9 cellular contexts compared by ENCODE assay signal in the genomic region with DNA sequence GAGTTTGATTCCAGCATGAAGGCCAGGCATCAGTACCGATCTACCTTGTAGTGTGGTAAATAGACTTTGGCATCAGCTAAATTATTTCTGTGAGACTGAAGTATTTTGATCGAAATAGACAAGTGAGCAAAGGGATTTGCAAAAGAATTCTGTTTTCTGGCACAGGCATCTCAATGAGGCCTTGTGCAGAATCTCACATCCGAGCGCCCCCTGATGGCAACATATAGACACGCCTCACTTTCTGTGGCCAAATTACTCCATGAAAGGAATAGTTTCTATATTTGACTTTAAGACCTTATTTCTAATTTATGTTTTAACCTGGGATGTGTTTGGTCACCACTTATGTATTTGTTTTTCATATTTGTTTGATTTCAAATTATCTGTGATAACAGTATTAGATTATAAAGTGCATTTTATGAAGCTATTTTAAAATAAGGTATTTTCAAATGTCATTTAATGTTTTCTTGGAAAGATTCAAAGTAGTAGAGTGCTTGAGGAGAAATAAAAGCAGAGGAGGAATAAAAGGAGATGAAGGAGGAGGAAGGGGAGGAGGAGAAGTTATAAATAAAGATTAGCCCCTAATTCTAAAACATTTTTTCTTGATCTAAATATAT.
DNase-seq lines count a peak whose midpoint lies in the region; ATAC-seq, FAIRE-seq and TF ChIP-seq lines count a peak whose summit lies in the region.
"Had no signal": no experiment of that assay in that cellular context is flagged by ENCODE, and none has a peak within 500 bp of the region (broad histone marks: within the 10 kb centered on the region; RNA-seq: fewer than 3 reads in every experiment).

No MANE protein-coding gene starts in this region.

- DNase-seq in AG20443 (ENCODE audit: low spot score) (peak; percentile 51), NCI-H446 treated with DMSO at 0.1 percent for 48 hours (lab: John Stamatoyannopoulos, UW) (peak; percentile 17), H1 (ENCODE audit: low read depth in 1 of 2, low spot score in 2 of 2) (peak in 1 of 2 experiments; percentile 63), osteoblast (ENCODE audit: insufficient read length, low spot score, missing footprints) (no peak)

- no peak overlapping the region for H2BK120ac ChIP-seq in H1 (replicated peaks; ENCODE audit: low read depth, low read length)

- H3K79me2 ChIP-seq in H1 (ENCODE audit: control insufficient read depth in 1 of 2, insufficient read depth in 2 of 2, low read length in 2 of 2) (no peaks in the 10 kb centered on the region), osteoblast (ENCODE audit: insufficient read depth, low read length) (no peaks in the 10 kb centered on the region)

- TF ChIP-seq RAD21 in H1 (IDR thresholded peaks at IDR 0.05 in 1 of 2, conservative IDR thresholded peaks at IDR 0.05 in 1 of 2; ENCODE audit: low read depth in 2 of 2, low read length in 2 of 2), result peak; percentile 63 to 74

- no peaks in the 10 kb centered on the region for H3K36me3 ChIP-seq in H1 (ENCODE audit: control insufficient read depth in 2 of 4, insufficient read depth in 4 of 4, low read length in 3 of 4)
- H3K36me3 ChIP-seq in osteoblast (ENCODE audit: insufficient read depth, low read length), result no peaks in the 10 kb centered on the region

- H2BK5ac ChIP-seq in H1 (ENCODE audit: low read depth, low read length), result no peak overlapping the region

- H4K20me1 ChIP-seq in H1 (replicated peaks in 1 of 2; ENCODE audit: control insufficient read depth in 1 of 2, insufficient read depth in 2 of 2, low read length in 2 of 2) (no peaks in the 10 kb centered on the region), osteoblast (ENCODE audit: insufficient read depth, low read length) (no peaks in the 10 kb centered on the region)

- FAIRE-seq in H1 (lab: Jason Lieb, UNC), result peak; percentile 68

- H3K4me2 ChIP-seq in H1 (ENCODE audit: insufficient read depth in 1 of 2, low read depth in 2 of 2, low read length in 2 of 2) (no peak overlapping the region), osteoblast (ENCODE audit: insufficient read depth, low read length) (no peak overlapping the region)

- peak; percentile 63 for TF ChIP-seq CTCF in GM12872 (IDR thresholded peaks at IDR 0.05; ENCODE audit: insufficient read depth, low read depth, low read length)
- TF ChIP-seq CTCF in H1 (IDR thresholded peaks at IDR 0.05; ENCODE audit: control extremely low read depth in 1 of 3, insufficient read depth in 1 of 3, low read depth in 1 of 3, low read length in 3 of 3), result peak; percentile 61 to 73 (median 69)
- peak; percentile 71 for TF ChIP-seq CTCF in osteoblast (IDR thresholded peaks at IDR 0.05; ENCODE audit: extremely low read depth, low read depth, low read length)

- no peak overlapping the region for H2BK12ac ChIP-seq in H1 (ENCODE audit: low read depth, low read length)

- H3K4me1 ChIP-seq in H1 (replicated peaks in 1 of 4; ENCODE audit: control insufficient read depth in 3 of 4, insufficient read depth in 4 of 4, low read length in 3 of 4), result peaks cover 0 to 5% (median 3%) of the 10 kb centered on the region in 4 experiments; a peak in 2 of 7 replicates
- H3K4me1 ChIP-seq in osteoblast (ENCODE audit: insufficient read depth, low read length), result no peaks in the 10 kb centered on the region

- H4K91ac ChIP-seq in H1 (replicated peaks; ENCODE audit: insufficient read length, low read length), result no peak overlapping the region

- no peaks in the 10 kb centered on the region for H3K79me1 ChIP-seq in H1 (ENCODE audit: low read depth, low read length)

- no peak overlapping the region for H2BK20ac ChIP-seq in H1 (ENCODE audit: low read length)

- no peak overlapping the region for H3K9ac ChIP-seq in H1 (replicated peaks in 1 of 4; ENCODE audit: extremely low read depth in 1 of 4, low read depth in 3 of 4, low read length in 3 of 4)

- H3K4me3 ChIP-seq in H1 (ENCODE audit: extremely low read depth in 1 of 4, insufficient read depth in 2 of 4, low read depth in 3 of 4, low read length in 4 of 4) (no peak overlapping the region), osteoblast (ENCODE audit: insufficient read depth, low read length) (no peak overlapping the region)

- H4K5ac ChIP-seq in H1 (ENCODE audit: insufficient read length, low read depth, low read length), result no peak overlapping the region

- no peaks in the 10 kb centered on the region for H3K23me2 ChIP-seq in H1 (ENCODE audit: low read depth, low read length)

- no peak for TF ChIP-seq POLR2A in H1 (IDR thresholded peaks at IDR 0.05; ENCODE audit: control extremely low read depth in 1 of 2, low read depth in 2 of 2, low read length in 2 of 2)

- no peak overlapping the region; the same call in 1 of the 2 replicates for H3K18ac ChIP-seq in H1 (ENCODE audit: extremely low read depth, low read length)

- CTCF ChIA-PET in H1 (lab: Charles Lee; ENCODE audit: partially characterized antibody), result interaction anchor here (0.6 to 4.9 kb wide), 34 partner anchors 9 to 738 kb away, joined by 3 to 45 read pairs (median 5); no protein-coding TSS in a partner anchor

- no peak overlapping the region for H3K23ac ChIP-seq in H1 (ENCODE audit: insufficient read length)

- no peak overlapping the region for H2BK15ac ChIP-seq in H1 (ENCODE audit: low read length)

- POLR2A ChIA-PET in H1 (lab: Charles Lee; ENCODE audit: partially characterized antibody), result no interaction called here

- peak overlapping the region; percentile 99 for H2AFZ ChIP-seq in H1 (ENCODE audit: low read length)
- H2AFZ ChIP-seq in osteoblast (ENCODE audit: low read length), result no peak overlapping the region

- 10% methylated on average over 5 of the region's 5 CpGs; no CpG with 5 or more reads in 1 of the 2 experiments for WGBS in H1 (ENCODE audit: extremely low coverage in 1 of 2, insufficient coverage in 1 of 2, insufficient read length in 1 of 2, insufficient replicate concordance in 2 of 2, low coverage in 1 of 2, low lambda C conversion rate in 2 of 2, missing lambda C conversion rate in 1 of 2), 2 experiments

- no peak overlapping the region for H3K14ac ChIP-seq in H1 (ENCODE audit: insufficient read length)

- H3K27ac ChIP-seq in H1 (ENCODE audit: low read depth, low read length) (no peak overlapping the region), osteoblast (ENCODE audit: low read depth, low read length) (no peak overlapping the region)

- no peak overlapping the region for H3K56ac ChIP-seq in H1 (replicated peaks; ENCODE audit: insufficient read length, low read depth, low read length)

- ATAC-seq in HG03571 (IDR thresholded peaks at IDR 0.05; ENCODE audit: unreplicated experiment) (no peak), GM19467 (IDR thresholded peaks at IDR 0.05; ENCODE audit: unreplicated experiment) (no peak), HG02884 (IDR thresholded peaks at IDR 0.05; ENCODE audit: unreplicated experiment) (no peak)
- ATAC-seq: left colon had no signal

- TF ChIP-seq EP300 in H1 (IDR thresholded peaks at IDR 0.05; ENCODE audit: borderline replicate concordance in 1 of 2, low read depth in 2 of 2, low read length in 2 of 2), result no peak

- H3K4ac ChIP-seq in H1 (replicated peaks; ENCODE audit: insufficient read length, low read depth, low read length), result no peak overlapping the region

- H3K27me3 ChIP-seq in H1 (replicated peaks in 1 of 4; ENCODE audit: control insufficient read depth in 3 of 4, extremely low read depth in 1 of 4, insufficient read depth in 3 of 4, low read length in 3 of 4), result no peaks in the 10 kb centered on the region
- H3K27me3 ChIP-seq in osteoblast (ENCODE audit: insufficient read depth, low read length), result no peaks in the 10 kb centered on the region

- H3K9me3 ChIP-seq in H1 (ENCODE audit: insufficient read depth in 2 of 2, low read depth in 1 of 2, low read length in 1 of 2) (no peaks in the 10 kb centered on the region), osteoblast (ENCODE audit: low read depth, low read length) (no peaks in the 10 kb centered on the region)

- H2AK5ac ChIP-seq in H1 (ENCODE audit: low read depth, low read length), result no peak overlapping the region

- H4K8ac ChIP-seq in H1 (ENCODE audit: extremely low read depth, insufficient read depth, low read length), result no peak overlapping the region

TF ChIP-seq in H1, 55 proteins besides CTCF, POLR2A, EP300 and RAD21 (continues in another document):
- TF ChIP-seq SIN3A (conservative IDR thresholded peaks at IDR 0.05 in 1 of 2, IDR thresholded peaks at IDR 0.05 in 1 of 2; ENCODE audit: low read depth in 1 of 2, low read length in 2 of 2) (no peak), JUN (IDR thresholded peaks at IDR 0.05; ENCODE audit: low read depth, low read length) (no peak), FOSL1 (IDR thresholded peaks at IDR 0.05; ENCODE audit: insufficient read depth, low read depth, low read length) (no peak), TEAD4 (IDR thresholded peaks at IDR 0.05; ENCODE audit: low read depth, low read length) (no peak)
